In the genomic region with DNA sequence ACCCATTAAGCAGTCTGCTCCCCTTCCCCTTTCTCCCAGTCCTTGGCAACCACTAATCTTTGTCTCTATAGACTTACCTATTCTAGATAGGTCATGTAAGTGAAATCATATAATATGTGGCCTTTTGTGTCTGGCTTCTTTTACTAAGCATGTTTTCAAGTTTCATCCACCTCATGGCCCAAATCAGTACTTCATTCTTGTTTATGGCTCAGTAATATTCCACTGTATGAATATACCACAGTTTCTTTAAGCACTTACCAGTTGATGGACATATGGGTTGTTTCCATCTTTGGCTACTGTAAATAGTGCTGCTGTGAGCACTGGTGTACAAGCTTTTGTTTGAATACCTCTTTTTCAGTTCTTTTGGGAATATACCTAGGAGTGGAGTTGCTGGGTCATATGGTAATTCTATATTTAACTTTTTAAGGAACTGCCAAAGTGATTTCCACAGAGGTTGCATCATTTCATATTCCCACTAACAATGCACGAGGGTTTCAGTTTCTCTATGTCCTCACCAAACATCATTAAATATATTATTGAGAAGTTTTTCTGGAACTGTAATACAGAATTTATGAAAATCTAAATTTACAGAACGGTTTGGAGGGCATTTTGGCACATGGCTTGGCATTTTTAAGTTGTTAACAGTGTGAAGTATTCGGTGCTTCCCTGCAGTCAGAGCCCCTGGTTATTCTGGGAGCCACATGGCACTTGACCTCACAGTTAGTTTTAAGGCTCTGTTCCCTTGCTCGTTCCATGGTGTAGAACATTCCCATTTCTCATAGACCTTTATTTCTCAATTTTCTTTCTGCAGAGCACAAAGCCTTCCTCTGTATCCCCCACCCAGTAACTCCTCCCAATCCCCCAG, we compare ENCODE assay signal across 1 cellular context.
TF ChIP-seq lines count a peak whose summit lies in the region.

No MANE protein-coding gene starts in this region.

TF ChIP-seq in HCT116, 20 proteins besides CTCF, POLR2A, EP300 and RAD21 (continued from another document):
- no peak for TF ChIP-seq POLR2AphosphoS5 (IDR thresholded peaks at IDR 0.05; ENCODE audit: low read depth, low read length)
- TF ChIP-seq, protein P1, sequence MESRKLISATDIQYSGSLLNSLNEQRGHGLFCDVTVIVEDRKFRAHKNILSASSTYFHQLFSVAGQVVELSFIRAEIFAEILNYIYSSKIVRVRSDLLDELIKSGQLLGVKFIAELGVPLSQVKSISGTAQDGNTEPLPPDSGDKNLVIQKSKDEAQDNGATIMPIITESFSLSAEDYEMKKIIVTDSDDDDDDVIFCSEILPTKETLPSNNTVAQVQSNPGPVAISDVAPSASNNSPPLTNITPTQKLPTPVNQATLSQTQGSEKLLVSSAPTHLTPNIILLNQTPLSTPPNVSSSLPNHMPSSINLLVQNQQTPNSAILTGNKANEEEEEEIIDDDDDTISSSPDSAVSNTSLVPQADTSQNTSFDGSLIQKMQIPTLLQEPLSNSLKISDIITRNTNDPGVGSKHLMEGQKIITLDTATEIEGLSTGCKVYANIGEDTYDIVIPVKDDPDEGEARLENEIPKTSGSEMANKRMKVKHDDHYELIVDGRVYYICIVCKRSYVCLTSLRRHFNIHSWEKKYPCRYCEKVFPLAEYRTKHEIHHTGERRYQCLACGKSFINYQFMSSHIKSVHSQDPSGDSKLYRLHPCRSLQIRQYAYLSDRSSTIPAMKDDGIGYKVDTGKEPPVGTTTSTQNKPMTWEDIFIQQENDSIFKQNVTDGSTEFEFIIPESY (IDR thresholded peaks at IDR 0.05; ENCODE audit: extremely low read depth, insufficient replicate concordance, low read length), result no peak
- no peak for TF ChIP-seq SIN3A (IDR thresholded peaks at IDR 0.05; ENCODE audit: low read depth)
- TF ChIP-seq CBX3 (IDR thresholded peaks at IDR 0.05; ENCODE audit: low read depth), result no peak
- no peak for TF ChIP-seq ELF1 (IDR thresholded peaks at IDR 0.05; ENCODE audit: borderline replicate concordance, low read depth)
- TF ChIP-seq, protein P2, sequence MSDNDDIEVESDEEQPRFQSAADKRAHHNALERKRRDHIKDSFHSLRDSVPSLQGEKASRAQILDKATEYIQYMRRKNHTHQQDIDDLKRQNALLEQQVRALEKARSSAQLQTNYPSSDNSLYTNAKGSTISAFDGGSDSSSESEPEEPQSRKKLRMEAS (IDR thresholded peaks at IDR 0.05), result no peak
- no peak for TF ChIP-seq EZH2phosphoT487 (IDR thresholded peaks at IDR 0.05; ENCODE audit: borderline replicate concordance)
- TF ChIP-seq JUND (IDR thresholded peaks at IDR 0.05), result no peak
- no peak for TF ChIP-seq FOSL1 (IDR thresholded peaks at IDR 0.05; ENCODE audit: low read depth)
- TF ChIP-seq TCF7L2 (IDR thresholded peaks at IDR 0.05; ENCODE audit: borderline replicate concordance, extremely low read depth, insufficient read depth, insufficient read length), result no peak
